Comparison of ENCODE assay signal across 1 cellular context in genomic region chr16:20903116-20903888, GRCh38.
TF ChIP-seq lines count a peak whose summit lies in the region.

No MANE protein-coding gene starts in this region.

TF ChIP-seq in K562, 482 proteins besides CTCF, POLR2A, EP300 and RAD21:
- no peak for TF ChIP-seq YY1 (IDR thresholded peaks at IDR 0.05; ENCODE audit: borderline replicate concordance in 1 of 3, control insufficient read depth in 1 of 3, extremely low read depth in 1 of 3, insufficient read depth in 3 of 3, insufficient read length in 1 of 3, insufficient replicate concordance in 2 of 3, low read depth in 1 of 3, low read length in 2 of 3)
- TF ChIP-seq POLR2AphosphoS2 (IDR thresholded peaks at IDR 0.05; ENCODE audit: low read length): 0 out of 2 replicates have a peak, but pooled peaks have one; percentile 39
